Comparison of ENCODE assay signal across 7 cellular contexts in the genomic region with DNA sequence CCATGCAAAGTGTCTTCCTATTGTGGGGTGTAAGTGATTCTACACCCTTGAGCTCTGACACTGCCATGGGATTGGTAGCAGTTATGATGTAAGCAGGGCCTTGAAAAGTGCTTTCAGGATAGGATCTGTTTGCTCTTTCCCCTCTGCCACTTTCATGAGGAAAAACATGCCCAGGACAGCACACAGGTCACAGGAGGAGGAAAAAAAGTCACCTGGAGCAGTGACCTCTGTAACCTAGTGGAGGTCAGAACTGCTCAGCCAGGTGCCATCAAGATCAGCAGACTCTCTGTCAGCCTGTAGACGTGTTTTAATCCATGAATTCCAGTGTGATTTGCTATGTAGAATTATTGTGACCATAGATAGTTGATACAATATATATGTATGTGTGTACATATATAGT.
"Had no signal": no experiment of that assay in that cellular context is flagged by ENCODE, and none has a peak within 500 bp of the region (broad histone marks: within the 10 kb centered on the region; RNA-seq: fewer than 3 reads in every experiment).

No MANE protein-coding gene starts in this region.

- H3K4me3 Mint-ChIP-seq: H9, IgD-negative memory B cell had no signal

- H2AFZ ChIP-seq: GM23248 had no signal

- H3K27me3 Mint-ChIP-seq: IgD-negative memory B cell had no signal

- H3K27ac ChIP-seq: GM23248 had no signal

- H3K4me1 Mint-ChIP-seq: H9, IgD-negative memory B cell had no signal

- H3K9me3 Mint-ChIP-seq: H9 had no signal

- H3K27ac Mint-ChIP-seq: H9, IgD-negative memory B cell had no signal

- H3K9ac ChIP-seq: GM23248 had no signal

- H3K4me3 ChIP-seq: GM23248 had no signal

- FAIRE-seq: H54, HTR-8/SVneo had no signal

- H3K36me3 Mint-ChIP-seq: IgD-negative memory B cell had no signal

- DNase-seq: GM23248, GOT3, H9, HCEC 1CT had no signal
